Comparison of ENCODE assay signal across 22 cellular contexts in genomic region chr6:15872252-15873103, GRCh38.
DNase-seq lines count a peak whose midpoint lies in the region; ATAC-seq and TF ChIP-seq lines count a peak whose summit lies in the region.
"Had no signal": no experiment of that assay in that cellular context is flagged by ENCODE, and none has a peak within 500 bp of the region (broad histone marks: within the 10 kb centered on the region; RNA-seq: fewer than 3 reads in every experiment).

No MANE protein-coding gene starts in this region.

- peak overlapping the region; percentile 39 for H3K4me3 ChIP-seq in GM23248
- H3K4me3 ChIP-seq: breast epithelium, HAP-1, mucosa of descending colon, skin epidermis had no signal

- H3K9me3 Mint-ChIP-seq in effector memory CD8-positive, alpha-beta T cell: no peaks in the 10 kb centered on the region
- no peaks in the 10 kb centered on the region for H3K9me3 Mint-ChIP-seq in nephron progenitor cell
- H3K9me3 Mint-ChIP-seq: activated naive CD4-positive, alpha-beta T cell treated with anti-CD3 and anti-CD28 coated beads, Interleukin-2, amount 50 U/mL, for 24 hours; CD4-positive, alpha-beta T cell had no signal

- peak overlapping the region; percentile 46 for H3K27ac ChIP-seq in GM23248
- H3K27ac ChIP-seq: RWPE1 had no signal

- peaks cover 18 to 22% of the 10 kb centered on the region in 2 donors for H3K27me3 Mint-ChIP-seq in effector memory CD8-positive, alpha-beta T cell
- H3K27me3 Mint-ChIP-seq in nephron progenitor cell (ENCODE audit: low read depth, poor library complexity): no peaks in the 10 kb centered on the region
- H3K27me3 Mint-ChIP-seq: CD4-positive, alpha-beta T cell had no signal

- peaks cover 0 to 9% of the 10 kb centered on the region in 2 donors for H3K4me1 Mint-ChIP-seq in effector memory CD8-positive, alpha-beta T cell (ENCODE audit: low read depth in 2 of 2)
- peaks cover 29% of the 10 kb centered on the region for H3K4me1 Mint-ChIP-seq in nephron progenitor cell
- H3K4me1 Mint-ChIP-seq: activated naive CD4-positive, alpha-beta T cell treated with anti-CD3 and anti-CD28 coated beads, Interleukin-2, amount 50 U/mL, for 24 hours; T-helper 17 cell had no signal

- no peaks in the 10 kb centered on the region for H3K79me2 ChIP-seq in GM23248 (ENCODE audit: insufficient read depth)

- 28 to 32% methylated on average over 11 of the region's 11 CpGs for WGBS in GM23248 (ENCODE audit: low coverage in 1 of 2, low lambda C conversion rate in 2 of 2, missing lambda C conversion rate in 2 of 2), 2 experiments

- peaks cover 47% of the 10 kb centered on the region for H3K4me1 ChIP-seq in GM23248 (ENCODE audit: insufficient read depth)
- H3K4me1 ChIP-seq: breast epithelium had no signal

- peak; percentile 82 for DNase-seq in GM23248
- peak; percentile 72 for DNase-seq in NOMO-1 treated with DMSO at 0.1 percent for 48 hours (lab: John Stamatoyannopoulos, UW; ENCODE audit: unreplicated experiment)
- DNase-seq in effector memory CD8-positive, alpha-beta T cell: no peak
- DNase-seq in nephron progenitor cell: no peak
- no peak for DNase-seq in NCI-H446 treated with DMSO at 0.1 percent for 48 hours (lab: John Stamatoyannopoulos, UW)
- DNase-seq: activated CD4-positive, alpha-beta T cell treated with anti-CD3 and anti-CD28 coated beads for 36 hours; activated CD8-positive, alpha-beta memory T cell treated with anti-CD3 and anti-CD28 coated beads, Interleukin-2, amount 50 U/mL, for 48 hours; CD4-positive, alpha-beta T cell; DND-41; effector memory CD4-positive, alpha-beta T cell; islet precursor cell; Karpas-422; mucosa of descending colon; NCI-H1930; T-helper 17 cell had no signal

- H3K9ac ChIP-seq in GM23248: peak overlapping the region; percentile 12; the same call in 1 of the 2 replicates

- no peaks in the 10 kb centered on the region for H3K9me2 ChIP-seq in GM23248 (ENCODE audit: insufficient read depth)

- H3K4me3 Mint-ChIP-seq in effector memory CD8-positive, alpha-beta T cell: no peak overlapping the region
- H3K4me3 Mint-ChIP-seq in nephron progenitor cell: no peak overlapping the region
- H3K4me3 Mint-ChIP-seq: activated CD4-positive, alpha-beta T cell treated with anti-CD3 and anti-CD28 coated beads for 36 hours; activated naive CD4-positive, alpha-beta T cell treated with anti-CD3 and anti-CD28 coated beads, Interleukin-2, amount 50 U/mL, for 24 hours; CD4-positive, alpha-beta T cell; T-helper 17 cell had no signal

- H3K27ac Mint-ChIP-seq in effector memory CD8-positive, alpha-beta T cell: no peak overlapping the region
- H3K27ac Mint-ChIP-seq in nephron progenitor cell: peak overlapping the region; percentile 28
- H3K27ac Mint-ChIP-seq: activated CD4-positive, alpha-beta T cell treated with anti-CD3 and anti-CD28 coated beads for 36 hours; activated naive CD4-positive, alpha-beta T cell treated with anti-CD3 and anti-CD28 coated beads, Interleukin-2, amount 50 U/mL, for 24 hours; CD4-positive, alpha-beta T cell; T-helper 17 cell had no signal

- in situ Hi-C loops in GM23248 (cut with MboI): no loop called here

- H3K9me3 ChIP-seq in GM23248 (ENCODE audit: low read depth): no peaks in the 10 kb centered on the region
- H3K9me3 ChIP-seq: breast epithelium, HAP-1, mucosa of descending colon had no signal

- no peak for TF ChIP-seq CTCF in nephron progenitor cell (IDR thresholded peaks at IDR 0.05)

- peak; percentile 22 for ATAC-seq in effector memory CD8-positive, alpha-beta T cell (replicated peaks)
- no peak for ATAC-seq in HG03469 (IDR thresholded peaks at IDR 0.05; ENCODE audit: unreplicated experiment)
- no peak for ATAC-seq in HG03571 (IDR thresholded peaks at IDR 0.05; ENCODE audit: unreplicated experiment)
- ATAC-seq: activated CD4-positive, alpha-beta T cell treated with anti-CD3 and anti-CD28 coated beads for 36 hours; mucosa of descending colon; T-helper 17 cell had no signal

- peak overlapping the region; percentile 68 for H3K4me2 ChIP-seq in GM23248 (ENCODE audit: unreplicated experiment)

- peaks cover 32% of the 10 kb centered on the region for H3F3A ChIP-seq in GM23248 (ENCODE audit: insufficient read depth)

- H2AFZ ChIP-seq in GM23248: peak overlapping the region; percentile 44; the same call in 1 of the 2 replicates

- peaks cover 2% of the 10 kb centered on the region for H3K36me3 Mint-ChIP-seq in effector memory CD8-positive, alpha-beta T cell (ENCODE audit: insufficient read depth)
- no peaks in the 10 kb centered on the region for H3K36me3 Mint-ChIP-seq in nephron progenitor cell (ENCODE audit: low read depth)
- H3K36me3 Mint-ChIP-seq: activated naive CD4-positive, alpha-beta T cell treated with anti-CD3 and anti-CD28 coated beads, Interleukin-2, amount 50 U/mL, for 24 hours had no signal

- H3K27me3 ChIP-seq in GM23248 (replicated peaks; ENCODE audit: insufficient read depth): no peaks in the 10 kb centered on the region
- H3K27me3 ChIP-seq: breast epithelium had no signal

- H4K20me1 ChIP-seq in GM23248 (ENCODE audit: insufficient read depth): no peaks in the 10 kb centered on the region

- no peaks in the 10 kb centered on the region for H3K36me3 ChIP-seq in GM23248 (ENCODE audit: low read depth)
- H3K36me3 ChIP-seq: breast epithelium, HAP-1 had no signal

Comparison
In these comparisons a context has a peak if more than half of its experiments do, and no peak if none do; other contexts are left out.
1. DNase-seq: peak in GM23248 (single experiment) and NOMO-1 treated with DMSO at 0.1 percent for 48 hours (single experiment); none in effector memory CD8-positive, alpha-beta T cell (0 of 3), nephron progenitor cell (single experiment) and NCI-H446 treated with DMSO at 0.1 percent for 48 hours (single experiment).